ENCODE assay signal across 30 cellular contexts in the genomic region with DNA sequence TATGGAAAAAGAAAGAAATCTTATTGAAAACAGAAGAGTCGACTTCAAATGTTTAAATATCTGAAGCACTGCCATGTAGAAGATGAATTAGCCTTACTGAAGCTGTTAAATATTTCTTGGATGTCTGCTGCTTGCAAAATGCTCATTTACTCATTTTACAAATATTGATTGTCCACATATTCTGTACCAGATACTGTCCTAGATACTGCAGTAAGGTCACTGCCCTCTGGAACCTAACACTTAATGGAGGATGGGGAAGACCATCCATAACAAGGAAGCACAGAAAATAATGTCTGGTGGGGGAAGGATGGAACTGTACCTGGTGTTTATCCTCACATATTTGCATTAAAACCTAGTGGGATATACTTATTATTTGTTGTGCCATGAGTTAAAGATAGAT.
"Had no signal": no experiment of that assay in that cellular context is flagged by ENCODE, and none has a peak within 500 bp of the region (broad histone marks: within the 10 kb centered on the region; RNA-seq: fewer than 3 reads in every experiment).

No MANE protein-coding gene starts in this region.

- H3K36me3 ChIP-seq: neural progenitor cell, ovary, spleen, thyroid gland, tibial nerve, upper lobe of left lung, vagina had no signal

- H3K4me1 ChIP-seq: psoas muscle, spleen, tibial nerve, upper lobe of left lung, vagina had no signal

- H3K27ac Mint-ChIP-seq: naive thymus-derived CD8-positive, alpha-beta T cell; nephron; neural progenitor cell; progenitor cell of endocrine pancreas; stimulated activated memory B cell treated with anti-CD40 and anti-IgM and Interleukin-4, amounts not matched to agents 10 μg/mL and 1 μg/mL and 100 μg/mL, for 72 hours; stimulated activated naive CD8-positive, alpha-beta T cell treated with anti-CD3 and anti-CD28 coated beads, Interleukin-15, amount 100 ng/mL, for 72 hours had no signal

- H3K4me3 ChIP-seq: neural progenitor cell, ovary, psoas muscle, skin epidermis, smooth muscle cell, spleen, thoracic aorta, thyroid gland, tibial nerve, upper lobe of left lung, vagina had no signal

- H3K4me3 Mint-ChIP-seq: naive thymus-derived CD8-positive, alpha-beta T cell; nephron; neural progenitor cell; stimulated activated memory B cell treated with anti-CD40 and anti-IgM and Interleukin-4, amounts not matched to agents 10 μg/mL and 1 μg/mL and 100 μg/mL, for 72 hours; stimulated activated naive CD8-positive, alpha-beta T cell treated with anti-CD3 and anti-CD28 coated beads, Interleukin-15, amount 100 ng/mL, for 72 hours had no signal

- H3K36me3 Mint-ChIP-seq: neural progenitor cell; stimulated activated memory B cell treated with anti-CD40 and anti-IgM and Interleukin-4, amounts not matched to agents 10 μg/mL and 1 μg/mL and 100 μg/mL, for 72 hours had no signal

- H3K27me3 Mint-ChIP-seq: progenitor cell of endocrine pancreas; stimulated activated memory B cell treated with anti-CD40 and anti-IgM and Interleukin-4, amounts not matched to agents 10 μg/mL and 1 μg/mL and 100 μg/mL, for 72 hours had no signal

- H3K9me3 ChIP-seq: ovary, psoas muscle, thoracic aorta, thyroid gland, tibial nerve, upper lobe of left lung, vagina had no signal

- H3K9ac ChIP-seq: neural progenitor cell, parathyroid adenoma had no signal

- H3K27ac ChIP-seq: neural progenitor cell, ovary, parathyroid adenoma, psoas muscle, skin epidermis, spleen, thoracic aorta, thyroid gland, tibial nerve, upper lobe of left lung, vagina had no signal

- H3K9me3 Mint-ChIP-seq: neural progenitor cell; stimulated activated naive CD8-positive, alpha-beta T cell treated with anti-CD3 and anti-CD28 coated beads, Interleukin-15, amount 100 ng/mL, for 72 hours had no signal

- FAIRE-seq: urothelium cell line had no signal

- DNase-seq: naive thymus-derived CD8-positive, alpha-beta T cell; occipital lobe; ovary; posterior cingulate gyrus; psoas muscle; right cardiac atrium; spleen; stimulated activated CD4-positive, alpha-beta T cell treated with anti-CD3 and anti-CD28 coated beads, Interleukin-12 subunit alpha, Interleukin-12 subunit beta, amount 100 ng/mL, for 4 hours; stimulated activated CD4-positive, alpha-beta T cell treated with anti-CD3 and anti-CD28 coated beads, Interleukin-1b, Interleukin-23, amount 100 ng/mL, for 48 hours; stimulated activated CD4-positive, alpha-beta T cell treated with anti-CD3 and anti-CD28 coated beads, Interleukin-4, amount 100 ng/mL, for 1 hour; stimulated activated CD4-positive, alpha-beta T cell treated with anti-CD3 and anti-CD28 coated beads, Interleukin-4, amount 100 ng/mL, for 4 hours; stimulated activated CD8-positive, alpha-beta memory T cell treated with anti-CD3 and anti-CD28 coated beads, Interleukin-4, amount 100 ng/mL, for 48 hours; stimulated activated naive CD4-positive, alpha-beta T cell; stimulated activated naive CD8-positive, alpha-beta T cell treated with anti-CD3 and anti-CD28 coated beads, Interleukin-15, amount 100 ng/mL, for 72 hours; stimulated activated naive CD8-positive, alpha-beta T cell treated with anti-CD3 and anti-CD28 coated beads, Interleukin-15, Interleukin-2, amounts not matched to agents 100 U/mL and 50 U/mL, for 24 hours; thyroid gland; trophoblast cell; upper lobe of left lung had no signal

- ATAC-seq: naive thymus-derived CD8-positive, alpha-beta T cell; psoas muscle; right cardiac atrium; sciatic nerve; stimulated activated memory B cell treated with anti-CD40 and anti-IgM and Interleukin-4, amounts not matched to agents 10 μg/mL and 1 μg/mL and 100 μg/mL, for 72 hours; stimulated activated naive CD8-positive, alpha-beta T cell treated with anti-CD3 and anti-CD28 coated beads, Interleukin-15, amount 100 ng/mL, for 72 hours; stimulated activated naive CD8-positive, alpha-beta T cell treated with anti-CD3 and anti-CD28 coated beads, Interleukin-15, Interleukin-2, amounts not matched to agents 100 U/mL and 50 U/mL, for 24 hours had no signal

- H3K4me1 Mint-ChIP-seq: naive thymus-derived CD8-positive, alpha-beta T cell; stimulated activated memory B cell treated with anti-CD40 and anti-IgM and Interleukin-4, amounts not matched to agents 10 μg/mL and 1 μg/mL and 100 μg/mL, for 72 hours; stimulated activated naive CD8-positive, alpha-beta T cell treated with anti-CD3 and anti-CD28 coated beads, Interleukin-15, amount 100 ng/mL, for 72 hours had no signal

- H2AFZ ChIP-seq: neural progenitor cell, parathyroid adenoma had no signal

- H3K27me3 ChIP-seq: neural progenitor cell, ovary, spleen, thyroid gland, tibial nerve, upper lobe of left lung, vagina had no signal

- H3K4me2 ChIP-seq: neural progenitor cell, smooth muscle cell had no signal
